1 cellular context compared by ENCODE assay signal in the genomic region with DNA sequence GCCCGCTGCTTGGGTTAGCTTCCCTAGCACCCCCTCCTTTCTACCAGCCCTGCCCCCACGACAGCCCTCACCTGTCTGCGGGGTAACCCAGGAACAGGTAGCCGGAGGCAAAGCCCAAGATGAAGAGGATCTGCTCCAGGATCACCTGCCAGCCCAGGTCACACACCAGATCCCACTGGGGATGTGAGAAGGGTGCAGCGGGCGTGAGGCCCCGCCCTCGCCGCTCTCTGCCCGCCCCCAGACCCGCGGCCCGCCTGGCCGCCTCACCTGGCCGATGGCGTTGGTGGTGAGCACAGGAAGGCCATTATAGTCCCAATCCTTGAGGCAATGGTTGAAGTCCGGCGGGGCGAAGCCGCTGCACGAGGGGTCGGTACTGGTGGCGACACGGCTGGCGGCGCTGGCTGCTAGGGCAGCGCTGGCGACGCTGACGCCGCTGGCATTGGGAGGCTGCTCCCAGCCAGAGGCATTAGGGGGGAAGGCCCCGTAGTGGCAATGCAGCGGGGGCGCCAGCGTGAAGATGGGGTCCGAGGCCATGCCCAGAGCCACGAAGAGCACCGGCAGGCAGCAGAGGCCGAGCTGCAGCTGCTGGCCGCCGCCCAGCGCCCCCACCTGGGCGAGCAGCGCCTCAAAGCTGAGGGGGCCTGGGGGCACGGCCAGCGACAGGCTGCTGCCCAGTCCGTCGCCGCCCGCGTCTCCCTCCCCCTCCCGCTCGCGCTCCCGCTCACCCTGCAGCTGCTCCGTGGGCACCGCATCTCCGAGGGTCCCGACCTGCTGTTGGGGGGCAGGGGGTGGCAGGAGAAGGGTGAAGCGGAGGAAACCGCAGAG.
TF ChIP-seq lines count a peak whose summit lies in the region.

No MANE protein-coding gene starts in this region.

TF ChIP-seq in neural cell, 6 proteins besides CTCF, POLR2A, EP300 and RAD21 (continued from another document):
- no peak for TF ChIP-seq SMC3 (conservative IDR thresholded peaks at IDR 0.05; ENCODE audit: poor library complexity)
